ENCODE assay signal across 14 cellular contexts in genomic region chr20:17594443-17594842, GRCh38. TPM values are rescaled to one million over a fixed set of nuclear protein-coding genes. Genes with fewer than 3 reads are reported as not detected.
DNase-seq lines count a peak whose midpoint lies in the region; ATAC-seq, FAIRE-seq and TF ChIP-seq lines count a peak whose summit lies in the region.
"Had no signal": no experiment of that assay in that cellular context is flagged by ENCODE, and none has a peak within 500 bp of the region (broad histone marks: within the 10 kb centered on the region; RNA-seq: fewer than 3 reads in every experiment).

No MANE protein-coding gene starts in this region.

- TF ChIP-seq CTCF in AG04450 (IDR thresholded peaks at IDR 0.05; ENCODE audit: low read depth, low read length) (no peak), PC-9 (conservative IDR thresholded peaks at IDR 0.05) (no peak), fibroblast of lung (conservative IDR thresholded peaks at IDR 0.05 in 1 of 2, IDR thresholded peaks at IDR 0.05 in 1 of 2; ENCODE audit: low read depth in 1 of 2, low read length in 2 of 2) (no peak)

- no peak overlapping the region for H4K8ac ChIP-seq in mesendoderm (ENCODE audit: low read depth, low read length)

- H3K18ac ChIP-seq in mesendoderm (ENCODE audit: low read length), result no peak overlapping the region

- peaks cover 20% of the 10 kb centered on the region for H3K79me1 ChIP-seq in mesendoderm (ENCODE audit: low read length)

- BruUV-seq in PC-9 (replicated peaks; lab: Mats Ljungman, UMichigan), result no TSS peak

- H3K9ac ChIP-seq in fibroblast of lung (ENCODE audit: insufficient read depth, low read length) (no peak overlapping the region), mesendoderm (ENCODE audit: low read length) (no peak overlapping the region)
- H3K9ac ChIP-seq: BLaER1 had no signal

- H3K4me3 ChIP-seq in AG04450 (ENCODE audit: low read depth, low read length) (no peak overlapping the region), PC-9 (0 out of 2 replicates have a peak overlapping the region, but pooled peaks have one; percentile 15), fibroblast of lung (replicated peaks in 1 of 4; ENCODE audit: control extremely low read depth in 1 of 4, insufficient read depth in 1 of 4, low read depth in 3 of 4, low read length in 4 of 4) (no peak overlapping the region), mesendoderm (ENCODE audit: low read length) (no peak overlapping the region)
- H3K4me3 ChIP-seq: BLaER1 had no signal

- H2BK15ac ChIP-seq in mesendoderm (replicated peaks; ENCODE audit: low read depth), result no peak overlapping the region

- H2AFZ ChIP-seq in PC-9, result no peak overlapping the region
- no peak overlapping the region for H2AFZ ChIP-seq in fibroblast of lung (ENCODE audit: low read length)

- intact Hi-C loops in PC-9 (cut with micrococcal nuclease; ENCODE audit: unreplicated experiment), result loop anchor here (1.0 to 5.0 kb wide), 2 partner anchors 37 to 57 kb away; no protein-coding TSS in a partner anchor

- no peak for FAIRE-seq in frontal cortex (lab: Jason Lieb, UNC)

- H3K27me3 ChIP-seq in AG04450 (ENCODE audit: control insufficient read depth, insufficient read depth, low read length), result no peaks in the 10 kb centered on the region
- H3K27me3 ChIP-seq in PC-9 (ENCODE audit: insufficient read depth, low read depth), result no peaks in the 10 kb centered on the region
- H3K27me3 ChIP-seq in fibroblast of lung (ENCODE audit: control insufficient read depth, insufficient read depth, low read length), result no peaks in the 10 kb centered on the region
- no peaks in the 10 kb centered on the region for H3K27me3 ChIP-seq in mesendoderm (ENCODE audit: insufficient read depth, low read length, poor library complexity)
- H3K27me3 ChIP-seq: BLaER1 had no signal

- no peak overlapping the region for H2BK5ac ChIP-seq in mesendoderm (ENCODE audit: low read length)

- no peak overlapping the region for H2AK5ac ChIP-seq in mesendoderm (ENCODE audit: low read length)

- H3K4me2 ChIP-seq in PC-9 (peak overlapping the region; percentile 47), fibroblast of lung (ENCODE audit: extremely low read depth, insufficient read depth, low read length) (no peak overlapping the region), mesendoderm (ENCODE audit: low read length) (no peak overlapping the region)
- H3K4me2 ChIP-seq: BLaER1 had no signal

- CTCF ChIA-PET in AG04450 (lab: Charles Lee), result interaction anchor here (0.7 to 2.2 kb wide), 5 partner anchors 12 to 373 kb away, joined by 3 to 14 read pairs (median 4); no protein-coding TSS in a partner anchor
- CTCF ChIA-PET in PC-9 (lab: Charles Lee), result interaction anchor here (0.6 to 1.5 kb wide), 3 partner anchors 14 to 627 kb away, joined by 3 to 4 read pairs (median 3); no protein-coding TSS in a partner anchor

- no peak overlapping the region for H3K4ac ChIP-seq in mesendoderm (ENCODE audit: low read depth, low read length)

- H3K9me3 ChIP-seq in AG04450 (ENCODE audit: control insufficient read depth, insufficient read depth, low read length) (no peaks in the 10 kb centered on the region), PC-9 (ENCODE audit: insufficient read depth, low read depth) (no peaks in the 10 kb centered on the region), fibroblast of lung (ENCODE audit: control insufficient read depth, insufficient read depth, low read depth, low read length) (no peaks in the 10 kb centered on the region)
- H3K9me3 ChIP-seq: BLaER1 had no signal

- POLR2A ChIA-PET in AG04450 (lab: Yijun Ruan, JAX), result interaction anchor here (1.0 to 2.6 kb wide), 5 partner anchors 12 to 51 kb away, joined by 3 to 9 read pairs (median 3); partner anchors contain the start of gene DSTN
- POLR2A ChIA-PET in PC-9 (lab: Charles Lee; ENCODE audit: unreplicated experiment), result interaction anchor here (1.6 kb wide), 1 partner anchor 25 kb away, joined by 9 read pairs; the partner anchor contains the start of gene DSTN

- H2BK120ac ChIP-seq in mesendoderm (ENCODE audit: low read depth, low read length), result no peak overlapping the region

- H4K5ac ChIP-seq in mesendoderm (ENCODE audit: low read length), result no peak overlapping the region

- H3K36me3 ChIP-seq in PC-9 (ENCODE audit: low read depth), result peaks cover 29% of the 10 kb centered on the region; the same call in 1 of the 2 replicates
- H3K36me3 ChIP-seq in fibroblast of lung (ENCODE audit: control insufficient read depth, insufficient read depth, low read length), result no peaks in the 10 kb centered on the region
- H3K36me3 ChIP-seq in mesendoderm (ENCODE audit: control insufficient read depth, insufficient read depth, low read length), result no peaks in the 10 kb centered on the region

- H3K4me1 ChIP-seq in PC-9 (replicated peaks; ENCODE audit: insufficient read depth) (peaks cover 35% of the 10 kb centered on the region), fibroblast of lung (ENCODE audit: control insufficient read depth, extremely low read depth, insufficient read depth, low read length) (peaks cover 2% of the 10 kb centered on the region), mesendoderm (ENCODE audit: control insufficient read depth, low read depth, low read length) (peaks cover 3% of the 10 kb centered on the region)

- no peak overlapping the region for H3K27ac ChIP-seq in AG04450 (ENCODE audit: low read depth, low read length)
- H3K27ac ChIP-seq in PC-9, result peak overlapping the region; percentile 39
- no peak overlapping the region for H3K27ac ChIP-seq in fibroblast of lung (ENCODE audit: insufficient read depth, low read length)
- no peak overlapping the region for H3K27ac ChIP-seq in mesendoderm (ENCODE audit: low read depth, low read length)
- H3K27ac ChIP-seq: BLaER1 had no signal

- H3F3A ChIP-seq in PC-9 (ENCODE audit: insufficient read depth, low read depth), result peaks cover 25% of the 10 kb centered on the region

- DNase-seq in AG04450 (ENCODE audit: low read depth, low spot score) (peak; percentile 59), PC-9 (peak; percentile 69 to 88), fibroblast of lung (ENCODE audit: low read depth in 2 of 2) (peak; percentile 69 to 81), mesendoderm (peak; percentile 75), frontal cortex (ENCODE audit: low spot score in 2 of 2) (no peak), NCI-H69 (lab: John Stamatoyannopoulos, UW) (no peak), activated gamma-delta T cell treated with Interleukin-2 at 50 U/mL for 16 hours (no peak)
- DNase-seq: activated CD4-positive, alpha-beta T cell treated with anti-CD3 and anti-CD28 coated beads for 1 hour; activated naive CD4-positive, alpha-beta T cell treated with anti-CD3 and anti-CD28 coated beads, Interleukin-2, amount 50 U/mL, for 16 hours; naive thymus-derived CD4-positive, alpha-beta T cell; NCI-H1048; stimulated activated CD4-positive, alpha-beta T cell treated with anti-CD3 and anti-CD28 coated beads, Interleukin-4, amount 100 ng/mL, for 24 hours had no signal

- H4K20me1 ChIP-seq in PC-9 (ENCODE audit: insufficient read depth), result peaks cover 33% of the 10 kb centered on the region
- peaks cover 10% of the 10 kb centered on the region for H4K20me1 ChIP-seq in fibroblast of lung (ENCODE audit: control insufficient read depth, extremely low read depth, insufficient read depth, low read length)

- ATAC-seq in HG03342 (IDR thresholded peaks at IDR 0.05; ENCODE audit: unreplicated experiment), result no peak
- ATAC-seq: naive thymus-derived CD4-positive, alpha-beta T cell had no signal

- H3K23ac ChIP-seq in mesendoderm (ENCODE audit: low read length), result peak overlapping the region; percentile 84

- H3K79me2 ChIP-seq in PC-9 (ENCODE audit: low read depth) (peaks cover 96% of the 10 kb centered on the region), fibroblast of lung (ENCODE audit: control insufficient read depth, insufficient read depth, low read length) (peaks cover 95% of the 10 kb centered on the region), mesendoderm (ENCODE audit: control insufficient read depth, insufficient read depth, low read length) (peaks cover 30% of the 10 kb centered on the region)

- H3K9me2 ChIP-seq in PC-9 (ENCODE audit: insufficient read depth), result no peaks in the 10 kb centered on the region

- H3K56ac ChIP-seq in mesendoderm (ENCODE audit: low read length), result peak overlapping the region; percentile 11

RNA-seq across cellular contexts. Expression of gene DSTN, which starts 24.6 kb away (rescaled TPM):
- polyA plus RNA-seq in AG04450 (2011; rRNA removed) (318 and 414 TPM in 2 replicates), fibroblast of lung (276 and 737 TPM in 2 replicates)
- polyA minus RNA-seq in AG04450 (2011; rRNA and poly(A)+ RNA removed), result 27.3 and 48.9 TPM in 2 replicates
- total RNA-seq in PC-9 (2021) (296 and 366 TPM in 2 replicates), fibroblast of lung (249 and 289 TPM in 2 replicates), frontal cortex (258 TPM)
- 439 and 919 TPM in 2 replicates for polyA plus RNA-seq in fibroblast of lung (2012)
- polyA minus RNA-seq in fibroblast of lung (ENCODE audit: low replicate concordance), result 5.4 and 10.3 TPM in 2 replicates
- polyA plus RNA-seq in mesendoderm (2013, experiment 1 of 2), result 278 TPM
- 278 TPM for polyA plus RNA-seq in mesendoderm (2013, experiment 2 of 2)

Comparison
In these comparisons a context has a peak if more than half of its experiments do, and no peak if none do; other contexts are left out.
1. DNase-seq: peak in AG04450 (single experiment), PC-9 (2 of 2), fibroblast of lung (2 of 2) and mesendoderm (single experiment); none in frontal cortex (0 of 2), NCI-H69 (single experiment) and activated gamma-delta T cell treated with Interleukin-2 at 50 U/mL for 16 hours (single experiment).